8 cellular contexts compared by ENCODE assay signal in genomic region chr4:109559625-109559982, GRCh38. TPM values are rescaled to one million over a fixed set of nuclear protein-coding genes. Genes with fewer than 3 reads are reported as not detected.
DNase-seq lines count a peak whose midpoint lies in the region; ATAC-seq and TF ChIP-seq lines count a peak whose summit lies in the region.

No MANE protein-coding gene starts in this region.

- H3K9ac ChIP-seq in duodenal mucosa (ENCODE audit: low read depth in 1 of 2, low read length in 2 of 2): peak overlapping the region; percentile 48 to 78

- DNase-seq in BE2C (no peak), stomach (no peak), COR-L47 (lab: John Stamatoyannopoulos, UW) (no peak)
- DNase-seq in activated CD4-positive, CD25-positive, alpha-beta regulatory T cell (lab: John Stamatoyannopoulos, UW): peak in 3 of 4 experiments; percentile 23 to 43 (median 41)

- H3K4me1 ChIP-seq in BE2C (no peaks in the 10 kb centered on the region), duodenal mucosa (ENCODE audit: control insufficient read depth in 1 of 2, insufficient read depth in 2 of 2, low read length in 2 of 2) (peaks cover 5 to 10% of the 10 kb centered on the region in 2 donors), mononuclear cell (ENCODE audit: insufficient read depth, low read length) (peaks cover 32% of the 10 kb centered on the region), stomach (peaks cover 0 to 25% (median 20%) of the 10 kb centered on the region in 4 donors)

- no peak for TF ChIP-seq POLR2A in stomach (IDR thresholded peaks at IDR 0.05)

- intact Hi-C loops in stomach (cut with DNase I; ENCODE audit: low total_unique reads): no loop called here

- H3K4me3 ChIP-seq in BE2C (ENCODE audit: low read depth, low read length) (peak overlapping the region; percentile 55), duodenal mucosa (ENCODE audit: low read depth in 1 of 2, low read length in 2 of 2) (peak overlapping the region; percentile 86 to 89), mononuclear cell (ENCODE audit: low read length) (peak overlapping the region; percentile 86), stomach (peak overlapping the region; percentile 56 to 91 (median 74))

- TF ChIP-seq CTCF in BE2C (IDR thresholded peaks at IDR 0.05; ENCODE audit: low read depth, low read length) (no peak), stomach (IDR thresholded peaks at IDR 0.05) (no peak)

- H3K27me3 ChIP-seq in BE2C: peaks cover 30% of the 10 kb centered on the region
- no peaks in the 10 kb centered on the region for H3K27me3 ChIP-seq in duodenal mucosa (ENCODE audit: control insufficient read depth in 1 of 2, insufficient read depth in 2 of 2, low read length in 2 of 2)
- H3K27me3 ChIP-seq in mononuclear cell (ENCODE audit: insufficient read depth, low read length): no peaks in the 10 kb centered on the region
- no peaks in the 10 kb centered on the region for H3K27me3 ChIP-seq in stomach

- WGBS in stomach, 5 donors: 1 to 6% (median 4%) methylated on average over 27 of the region's 27 CpGs

- no peak for TF ChIP-seq EP300 in stomach (IDR thresholded peaks at IDR 0.05)

- ATAC-seq in GM19395 (IDR thresholded peaks at IDR 0.05; ENCODE audit: unreplicated experiment) (peak; percentile 37), HG03378 (IDR thresholded peaks at IDR 0.05; ENCODE audit: unreplicated experiment) (peak; percentile 26)

- H3K27ac ChIP-seq in duodenal mucosa (ENCODE audit: low read depth, low read length) (peak overlapping the region; percentile 51), stomach (peak overlapping the region; percentile 41 to 91 (median 82))

- H3K9me3 ChIP-seq in BE2C (no peaks in the 10 kb centered on the region), duodenal mucosa (ENCODE audit: control insufficient read depth in 1 of 2, low read length in 2 of 2) (peaks cover 0 to 2% of the 10 kb centered on the region in 2 donors), mononuclear cell (ENCODE audit: low read depth, low read length) (no peaks in the 10 kb centered on the region), stomach (peaks cover 0 to 4% (median 0%) of the 10 kb centered on the region in 4 donors)

- H3K36me3 ChIP-seq in BE2C: no peaks in the 10 kb centered on the region
- H3K36me3 ChIP-seq in duodenal mucosa (ENCODE audit: control insufficient read depth in 1 of 2, insufficient read depth in 2 of 2, low read length in 2 of 2): no peaks in the 10 kb centered on the region
- H3K36me3 ChIP-seq in stomach: no peaks in the 10 kb centered on the region

RNA-seq across cellular contexts. Expression of gene MCUB, which starts 0.4 kb away (rescaled TPM):
- not detected for polyA plus RNA-seq in BE2C (2012; ENCODE audit: insufficient read depth, insufficient read length, low read depth)
- total RNA-seq in mononuclear cell (95.8 TPM), stomach (10 to 100 TPM in 3 of 5 donors, 1 to 10 TPM in 1, under 1 TPM in 1; 0.89 to 37.4 (median 12.3) TPM)
- polyA plus RNA-seq in stomach: 1 to 10 TPM; 4.2 to 7.9 (median 5.2) TPM

Comparison
In these comparisons a context has a peak if more than half of its experiments do, and no peak if none do; other contexts are left out.
1. DNase-seq: peak in activated CD4-positive, CD25-positive, alpha-beta regulatory T cell (3 of 4); none in BE2C (single experiment), stomach (single experiment) and COR-L47 (single experiment).
2. Peak in every context shown above with its lines, with median percentiles within 50 percentile points of each other: H3K4me3 ChIP-seq.